Comparison of ENCODE assay signal across 1 cellular context in the genomic region with DNA sequence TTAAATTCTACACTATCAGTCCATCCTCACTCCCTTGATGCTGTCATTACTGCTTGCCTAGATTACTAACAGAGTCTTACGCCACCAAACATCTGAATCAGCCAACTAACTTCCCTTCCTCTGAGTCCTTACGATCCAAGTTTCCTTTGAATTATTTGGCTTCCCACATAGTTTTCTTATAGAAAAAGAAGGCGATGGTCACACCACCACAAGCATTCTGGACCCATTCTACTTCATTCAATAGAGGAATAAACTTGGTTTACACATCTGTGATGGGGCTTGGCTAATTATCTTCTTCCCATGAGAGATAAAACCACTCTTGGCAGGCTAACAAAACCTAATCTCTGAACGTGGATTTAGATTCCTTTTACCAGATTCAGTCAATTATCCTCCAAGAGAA.
TF ChIP-seq lines count a peak whose summit lies in the region.

No MANE protein-coding gene starts in this region.

TF ChIP-seq in K562, 482 proteins besides CTCF, POLR2A, EP300 and RAD21:
- TF ChIP-seq FOSL1 (tag; conservative IDR thresholded peaks at IDR 0.05) (no peak), KLF10 (CRISPR knock-in tag; IDR thresholded peaks at IDR 0.05) (no peak), CBX2 (IDR thresholded peaks at IDR 0.05; ENCODE audit: insufficient read depth, low read length, poor library complexity, severe bottlenecking) (no peak), HNRNPUL1 (IDR thresholded peaks at IDR 0.05; ENCODE audit: low read length) (no peak), NR4A1 (CRISPR knock-in tag; IDR thresholded peaks at IDR 0.05) (no peak), NR4A1 (tag; IDR thresholded peaks at IDR 0.05) (no peak), FUS (optimal IDR thresholded peaks at IDR 0.05; ENCODE audit: low read depth, low read length) (no peak), ATF7 (IDR thresholded peaks at IDR 0.05) (no peak), STAG1 (CRISPR knock-in tag; IDR thresholded peaks at IDR 0.05; ENCODE audit: borderline replicate concordance) (no peak), MEF2A (IDR thresholded peaks at IDR 0.05; ENCODE audit: control insufficient read depth, low read depth, low read length) (no peak), PYGO2 (tag; IDR thresholded peaks at IDR 0.05) (no peak), KDM4B (IDR thresholded peaks at IDR 0.05; ENCODE audit: borderline replicate concordance in 2 of 2, low read depth in 1 of 2) (no peak), GATAD2A (IDR thresholded peaks at IDR 0.05) (no peak), SMARCB1 (IDR thresholded peaks at IDR 0.05; ENCODE audit: insufficient read length, low read depth) (no peak)
- TF ChIP-seq, protein P1, sequence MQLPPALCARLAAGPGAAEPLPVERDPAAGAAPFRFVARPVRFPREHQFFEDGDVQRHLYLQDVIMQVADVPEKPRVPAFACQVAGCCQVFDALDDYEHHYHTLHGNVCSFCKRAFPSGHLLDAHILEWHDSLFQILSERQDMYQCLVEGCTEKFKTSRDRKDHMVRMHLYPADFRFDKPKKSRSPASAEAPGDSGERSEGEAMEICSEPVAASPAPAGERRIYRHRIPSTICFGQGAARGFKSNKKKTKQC (CRISPR knock-in tag; IDR thresholded peaks at IDR 0.05): no peak
